Comparison of ENCODE assay signal across 34 cellular contexts in the genomic region with DNA sequence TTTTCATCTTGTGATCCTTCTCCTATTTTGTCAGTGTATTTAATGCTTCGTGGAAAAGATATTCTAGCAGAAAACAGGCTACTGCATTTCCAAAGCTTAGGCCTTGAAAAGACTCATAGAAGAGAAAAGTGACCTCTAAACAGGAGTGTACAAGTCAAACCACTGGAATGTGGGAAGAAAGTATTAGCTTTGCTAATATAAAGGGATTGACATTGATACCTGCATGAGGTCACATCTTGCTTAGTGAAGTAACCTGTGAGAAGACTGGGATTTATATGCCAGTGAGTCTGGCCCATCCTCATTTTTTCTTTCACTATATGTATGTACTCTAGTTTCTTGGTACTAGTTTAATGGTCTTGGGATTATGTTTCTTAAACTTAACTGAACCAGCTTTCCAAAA.
"Had no signal": no experiment of that assay in that cellular context is flagged by ENCODE, and none has a peak within 500 bp of the region (broad histone marks: within the 10 kb centered on the region; RNA-seq: fewer than 3 reads in every experiment).

No MANE protein-coding gene starts in this region.

- H3K4me1 ChIP-seq: adrenal gland had no signal

- FAIRE-seq: astrocyte, TTC549 had no signal

- ATAC-seq: activated CD8-positive, alpha-beta T cell treated with anti-CD3 and anti-CD28 coated beads for 36 hours; activated naive CD4-positive, alpha-beta T cell treated with anti-CD3 and anti-CD28 coated beads, Interleukin-2, amount 50 U/mL, for 72 hours; activated T-cell treated with anti-CD3 and anti-CD28 coated beads, Interleukin-2, amount 50 U/mL, for 4 hours; activated T-cell treated with anti-CD3 and anti-CD28 coated beads, Interleukin-2, amount 50 U/mL, for 72 hours; activated T-helper 17 cell treated with anti-CD3 and anti-CD28 coated beads, Interleukin-2, amount 50 U/mL, for 72 hours; body of pancreas had no signal

- H3K36me3 ChIP-seq: adrenal gland, brain microvascular endothelial cell had no signal

- DNase-seq: activated B cell treated with CpG ODN at 0.5 μM for 24 hours; activated CD4-positive, alpha-beta memory T cell treated with anti-CD3 and anti-CD28 coated beads for 36 hours; activated CD4-positive, alpha-beta T cell treated with anti-CD3 and anti-CD28 coated beads for 4 hours; activated CD4-positive, alpha-beta T cell treated with anti-CD3 and anti-CD28 coated beads, Interleukin-2, amount 10 ng/mL, durations not matched to agents 24 days and 14 days; activated CD4-positive, alpha-beta T cell treated with anti-CD3 and anti-CD28 coated beads, Interleukin-2, amount 50 U/mL, for 1 hour; activated CD4-positive, alpha-beta T cell treated with anti-CD3 and anti-CD28 coated beads, Interleukin-2, amount 50 U/mL, for 4 hours; activated CD4-positive, CD25-positive, alpha-beta regulatory T cell treated with anti-CD3 and anti-CD28 coated beads, Interleukin-2, amount 50 U/mL, for 72 hours; activated CD8-positive, alpha-beta memory T cell treated with anti-CD3 and anti-CD28 coated beads, Interleukin-2, amount 50 U/mL, for 4 hours; activated CD8-positive, alpha-beta T cell treated with anti-CD3 and anti-CD28 coated beads for 36 hours; activated effector memory CD4-positive, alpha-beta T cell treated with anti-CD3 and anti-CD28 coated beads, Interleukin-2, amount 50 U/mL, for 16 hours; activated gamma-delta T cell treated with Interleukin-2 at 50 U/mL for 16 hours; activated naive CD4-positive, alpha-beta T cell; activated naive CD4-positive, alpha-beta T cell treated with anti-CD3 and anti-CD28 coated beads for 36 hours; activated naive CD4-positive, alpha-beta T cell treated with anti-CD3 and anti-CD28 coated beads, Interleukin-2, amount 50 U/mL, for 16 hours; activated naive CD8-positive, alpha-beta T cell treated with anti-CD3 and anti-CD28 coated beads for 36 hours; activated T-cell treated with anti-CD3 and anti-CD28 coated beads for 4 hours; activated T-cell treated with anti-CD3 and anti-CD28 coated beads, Interleukin-2, amount 50 U/mL, for 1 hour; activated T-cell treated with anti-CD3 and anti-CD28 coated beads, Interleukin-2, amount 50 U/mL, for 4 hours; activated T-cell treated with anti-CD3 and anti-CD28 coated beads, Interleukin-2, amount 50 U/mL, for 72 hours; adrenal gland; amniotic stem cell; aorta; body of pancreas; brain microvascular endothelial cell; central memory CD4-positive, alpha-beta T cell; SW 1271; T-helper 1 cell; T-helper 2 cell; T-helper 9 cell had no signal

- H3K9me3 ChIP-seq: adrenal gland, body of pancreas had no signal

- H3K27me3 ChIP-seq: adrenal gland, body of pancreas, brain microvascular endothelial cell had no signal

- H3K27ac ChIP-seq: adrenal gland, body of pancreas, brain microvascular endothelial cell, VCaP had no signal

- H3K4me3 ChIP-seq: adrenal gland, body of pancreas had no signal
